ENCODE assay signal across 17 cellular contexts in genomic region chr5:56564451-56565223, GRCh38.
DNase-seq lines count a peak whose midpoint lies in the region; ATAC-seq, FAIRE-seq and TF ChIP-seq lines count a peak whose summit lies in the region.
"Had no signal": no experiment of that assay in that cellular context is flagged by ENCODE, and none has a peak within 500 bp of the region (broad histone marks: within the 10 kb centered on the region; RNA-seq: fewer than 3 reads in every experiment).

No MANE protein-coding gene starts in this region.

- DNase-seq in AG20443 (ENCODE audit: low spot score) (peak; percentile 33), GM12878 (ENCODE audit: low read depth, low spot score) (no peak), memory B cell (ENCODE audit: low spot score in 2 of 2) (no peak), esophagus squamous epithelium (lab: John Stamatoyannopoulos, UW) (no peak)
- DNase-seq in effector memory CD4-positive, alpha-beta T cell = no peak
- no peak for DNase-seq in stimulated activated CD4-positive, alpha-beta T cell treated with anti-CD3 and anti-CD28 coated beads, Interleukin-2, amount 100 ng/mL, for 24 hours
- DNase-seq: activated gamma-delta T cell treated with Interleukin-2 at 50 U/mL for 16 hours; CD4-positive, CD25-positive, alpha-beta regulatory T cell; gastrocnemius medialis; H9; NCI-H1436 treated with DMSO at 0.1 percent for 48 hours had no signal

- CTCF ChIA-PET in GM12878 (lab: Yijun Ruan, JAX) = interaction anchor here (0.8 to 1.7 kb wide), 7 partner anchors 9 to 294 kb away, joined by 3 to 5 read pairs (median 3); no protein-coding TSS in a partner anchor

- no peak overlapping the region for H3K4me2 ChIP-seq in GM12878 (ENCODE audit: control insufficient read depth, insufficient read depth)

- peak overlapping the region; percentile 77 for H3K27ac Mint-ChIP-seq in memory B cell
- H3K27ac Mint-ChIP-seq: H9; stimulated activated naive CD8-positive, alpha-beta T cell treated with anti-CD3 and anti-CD28 coated beads, Interleukin-15, Interleukin-2, amounts not matched to agents 100 ng/mL and 50 ng/mL, for 24 hours had no signal

- peak overlapping the region; percentile 17 for H3K4me3 Mint-ChIP-seq in memory B cell
- H3K4me3 Mint-ChIP-seq: CD4-positive, CD25-positive, alpha-beta regulatory T cell; H9; neural crest cell; stimulated activated naive CD8-positive, alpha-beta T cell treated with anti-CD3 and anti-CD28 coated beads, Interleukin-15, Interleukin-2, amounts not matched to agents 100 ng/mL and 50 ng/mL, for 24 hours had no signal

- H3K9me3 ChIP-seq in GM12878 (replicated peaks; ENCODE audit: control insufficient read depth, insufficient read depth, low read length) (no peaks in the 10 kb centered on the region), esophagus squamous epithelium (no peaks in the 10 kb centered on the region)
- no peaks in the 10 kb centered on the region for H3K9me3 ChIP-seq in effector memory CD4-positive, alpha-beta T cell (ENCODE audit: control insufficient read depth, low read length)
- H3K9me3 ChIP-seq: gastrocnemius medialis, vagina had no signal

- no peaks in the 10 kb centered on the region for H3K79me2 ChIP-seq in GM12878 (ENCODE audit: control insufficient read depth, insufficient read depth, low read length)

- SMC1A ChIA-PET in GM12878 (lab: Charles Lee; ENCODE audit: uncharacterized antibody, unreplicated experiment) = interaction anchor here (0.6 to 2.4 kb wide), 15 partner anchors 10 to 1352 kb away, joined by 3 to 8 read pairs (median 4); no protein-coding TSS in a partner anchor

- BruUV-seq in GM12878 (replicated peaks; lab: Mats Ljungman, UMichigan) = no TSS peak

- H3K4me3 ChIP-seq in GM12878 (no peak overlapping the region), esophagus squamous epithelium (no peak overlapping the region)
- H3K4me3 ChIP-seq in effector memory CD4-positive, alpha-beta T cell (ENCODE audit: insufficient read depth, low read depth, low read length, poor library complexity, severe bottlenecking) = no peak overlapping the region
- H3K4me3 ChIP-seq: gastrocnemius medialis, vagina had no signal

- H3K4me1 Mint-ChIP-seq in memory B cell = peaks cover 39% of the 10 kb centered on the region
- H3K4me1 Mint-ChIP-seq: neural crest cell had no signal

- no peak overlapping the region for H3K9ac ChIP-seq in GM12878 (ENCODE audit: control insufficient read depth, insufficient read depth, low read length)

- TF ChIP-seq CTCF in GM12878 (IDR thresholded peaks at IDR 0.05 in 2 of 3, conservative IDR thresholded peaks at IDR 0.05 in 1 of 3; ENCODE audit: control insufficient read depth in 2 of 3, extremely low read depth in 1 of 3, insufficient read depth in 1 of 3, low read depth in 3 of 3, low read length in 3 of 3) = no peak
- no peak for TF ChIP-seq CTCF in esophagus squamous epithelium (IDR thresholded peaks at IDR 0.05)

- H3K4me1 ChIP-seq in GM12878 (ENCODE audit: control insufficient read depth, insufficient read depth, low read length) (peaks cover 11% of the 10 kb centered on the region), esophagus squamous epithelium (peaks cover 6 to 47% (median 27%) of the 10 kb centered on the region in 3 donors)
- no peaks in the 10 kb centered on the region for H3K4me1 ChIP-seq in effector memory CD4-positive, alpha-beta T cell (ENCODE audit: control insufficient read depth, insufficient read depth, low read length, poor library complexity, severe bottlenecking)
- H3K4me1 ChIP-seq: gastrocnemius medialis had no signal

- 49% methylated on average over 6 of the region's 6 CpGs for WGBS in GM12878 (ENCODE audit: insufficient coverage, insufficient replicate concordance, low lambda C conversion rate, missing lambda C conversion rate)
- WGBS in esophagus squamous epithelium, 2 donors = 64 to 68% methylated on average over 6 of the region's 6 CpGs

- intact Hi-C loops in GM12878 (cut with micrococcal nuclease; ENCODE audit: unreplicated experiment) (no loop called here), esophagus squamous epithelium (cut with DNase I) (no loop called here)

- no peak overlapping the region for H3K27ac ChIP-seq in GM12878 (ENCODE audit: control insufficient read depth, insufficient read depth)
- H3K27ac ChIP-seq in esophagus squamous epithelium = no peak overlapping the region
- no peak overlapping the region for H3K27ac ChIP-seq in effector memory CD4-positive, alpha-beta T cell (ENCODE audit: insufficient read depth, low read length, poor library complexity, severe bottlenecking)
- H3K27ac ChIP-seq: gastrocnemius medialis, vagina had no signal

- POLR2A ChIA-PET in GM12878 (lab: Charles Lee) = interaction anchor here (1.0 to 1.1 kb wide), 2 partner anchors 37 to 274 kb away, joined by 3 to 4 read pairs; no protein-coding TSS in a partner anchor

- H4K20me1 ChIP-seq in GM12878 (ENCODE audit: control insufficient read depth, insufficient read depth) = no peaks in the 10 kb centered on the region

- no peak for TF ChIP-seq RAD21 in GM12878 (IDR thresholded peaks at IDR 0.05; ENCODE audit: insufficient read depth, low read depth, low read length)

- FAIRE-seq in GM12878 (lab: Jason Lieb, UNC) = no peak
- FAIRE-seq: GM12891 had no signal

- in situ Hi-C loops in GM12878 (cut with MboI) = no loop called here

- H2AFZ ChIP-seq in GM12878 (ENCODE audit: control insufficient read depth, low read depth, low read length) = no peak overlapping the region

- H3K9me3 Mint-ChIP-seq in memory B cell = peaks cover 3% of the 10 kb centered on the region
- H3K9me3 Mint-ChIP-seq: H9; neural crest cell; stimulated activated naive CD8-positive, alpha-beta T cell treated with anti-CD3 and anti-CD28 coated beads, Interleukin-15, Interleukin-2, amounts not matched to agents 100 ng/mL and 50 ng/mL, for 24 hours had no signal

- TF ChIP-seq EP300 in GM12878 (IDR thresholded peaks at IDR 0.05; ENCODE audit: borderline replicate concordance in 1 of 2, control insufficient read depth in 1 of 2, low read depth in 2 of 2, low read length in 2 of 2) = no peak

- no peaks in the 10 kb centered on the region for H3K36me3 ChIP-seq in GM12878 (ENCODE audit: control insufficient read depth in 2 of 2, insufficient read depth in 2 of 2, low read length in 1 of 2)
- H3K36me3 ChIP-seq in esophagus squamous epithelium = no peaks in the 10 kb centered on the region
- no peaks in the 10 kb centered on the region for H3K36me3 ChIP-seq in effector memory CD4-positive, alpha-beta T cell (ENCODE audit: control insufficient read depth, insufficient read depth, low read length)
- H3K36me3 ChIP-seq: gastrocnemius medialis, vagina had no signal

- no peaks in the 10 kb centered on the region for H3K27me3 Mint-ChIP-seq in memory B cell

- H3K27me3 ChIP-seq in GM12878 (replicated peaks in 1 of 2; ENCODE audit: control insufficient read depth in 2 of 2, insufficient read depth in 2 of 2, low read length in 1 of 2) (0 out of 4 replicates have a peak, but pooled peaks cover 0 to 3% of the 10 kb centered on the region in 2 experiments), esophagus squamous epithelium (no peaks in the 10 kb centered on the region)
- H3K27me3 ChIP-seq in effector memory CD4-positive, alpha-beta T cell (replicated peaks; ENCODE audit: control insufficient read depth, insufficient read depth, low read length, poor library complexity, severe bottlenecking) = no peaks in the 10 kb centered on the region
- H3K27me3 ChIP-seq: vagina had no signal

- no peak for TF ChIP-seq POLR2A in GM12878 (IDR thresholded peaks at IDR 0.05; ENCODE audit: low read depth, low read length)
- TF ChIP-seq POLR2A in esophagus squamous epithelium (IDR thresholded peaks at IDR 0.05) = no peak

- ATAC-seq in GM21367 (IDR thresholded peaks at IDR 0.05; ENCODE audit: unreplicated experiment) (peak; percentile 46), GM12878 (peak; percentile 22; the same call in 2 of the 3 replicates), memory B cell (ENCODE audit: low read depth) (no peak), HG03039 (IDR thresholded peaks at IDR 0.05; ENCODE audit: unreplicated experiment) (no peak)

- RAD21 ChIA-PET in GM12878 (lab: Charles Lee; ENCODE audit: unreplicated experiment) = interaction anchor here (0.8 to 2.5 kb wide), 5 partner anchors 24 to 274 kb away, joined by 3 to 8 read pairs (median 4); no protein-coding TSS in a partner anchor

- peaks cover 3% of the 10 kb centered on the region for H3K36me3 Mint-ChIP-seq in memory B cell

TF ChIP-seq in GM12878, 131 proteins besides CTCF, POLR2A, EP300 and RAD21:
- peak; percentile 29 for TF ChIP-seq MEF2B (IDR thresholded peaks at IDR 0.05; ENCODE audit: partially characterized antibody, poor library complexity, severe bottlenecking)
- no peak for TF ChIP-seq SMAD1 (IDR thresholded peaks at IDR 0.05; ENCODE audit: low read depth, partially characterized antibody)

Comparison
In these comparisons a context has a peak if more than half of its experiments do, and no peak if none do; other contexts are left out.
1. ATAC-seq: peak in GM21367 (single experiment) and GM12878 (single experiment); none in memory B cell (single experiment) and HG03039 (single experiment).